In the genomic region with DNA sequence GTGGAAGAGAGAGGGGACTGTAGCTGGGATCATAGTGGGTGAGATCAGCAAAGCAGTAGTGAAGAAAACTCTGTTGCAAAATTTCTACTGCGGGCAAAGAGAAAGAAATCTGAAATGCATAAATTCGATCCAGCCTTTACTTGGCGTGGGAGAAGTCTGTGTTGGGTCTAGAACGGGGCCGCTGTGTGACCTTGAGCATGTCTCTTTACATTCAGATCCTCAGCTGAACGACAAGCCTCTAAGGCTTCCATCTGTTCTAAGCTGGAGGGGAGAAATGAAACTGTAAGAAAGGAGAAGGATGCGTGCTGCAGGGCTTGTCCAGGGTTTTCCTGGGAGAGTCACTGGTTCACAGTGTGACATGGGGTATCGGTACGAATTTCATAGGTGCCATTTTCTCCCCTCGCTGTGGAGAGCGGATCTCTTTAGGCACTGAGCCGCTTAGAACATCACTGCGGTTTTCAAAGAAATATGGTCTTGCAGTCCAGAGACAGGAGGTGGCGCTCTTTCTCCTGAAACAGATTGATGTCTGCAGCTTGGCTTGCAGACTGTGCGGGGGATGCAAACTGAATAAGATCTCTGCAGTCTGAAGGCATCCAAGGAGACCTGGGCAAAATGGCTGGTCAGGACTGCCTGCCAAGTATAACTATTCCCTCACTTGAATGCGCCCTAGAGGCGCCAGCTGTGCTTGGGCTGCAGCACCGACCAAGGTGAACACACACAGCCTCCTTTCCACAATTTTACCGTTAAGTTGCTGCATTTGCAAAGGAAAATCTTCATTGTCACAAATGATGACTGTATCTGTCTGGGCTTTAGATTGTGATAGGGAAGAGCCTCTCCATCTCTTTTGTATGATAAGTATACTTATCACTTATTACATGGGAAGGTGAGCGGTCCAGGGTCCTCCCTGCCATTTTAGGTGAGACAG, we compare ENCODE assay signal across 9 cellular contexts.
DNase-seq lines count a peak whose midpoint lies in the region; ATAC-seq, FAIRE-seq and TF ChIP-seq lines count a peak whose summit lies in the region.
"Had no signal": no experiment of that assay in that cellular context is flagged by ENCODE, and none has a peak within 500 bp of the region (broad histone marks: within the 10 kb centered on the region; RNA-seq: fewer than 3 reads in every experiment).

No MANE protein-coding gene starts in this region.

- peak overlapping the region; percentile 99 for H2AFZ ChIP-seq in Loucy (ENCODE audit: low read length)

- WGBS in gastroesophageal sphincter (ENCODE audit: low coverage in 1 of 2), 2 donors, result 36 to 50% methylated on average over 4 to 11 of the region's 20 CpGs
- 26 to 27% methylated on average over 20 of the region's 20 CpGs for WGBS in pancreas, 2 donors
- 29 to 33% methylated on average over 20 of the region's 20 CpGs for WGBS in tibial nerve, 2 donors

- no peak overlapping the region for H3K27ac ChIP-seq in gastroesophageal sphincter
- H3K27ac ChIP-seq in pancreas, result no peak overlapping the region
- no peak overlapping the region for H3K27ac ChIP-seq in tibial nerve

- TF ChIP-seq CTCF in Loucy (conservative IDR thresholded peaks at IDR 0.05; ENCODE audit: low read length), result peak; percentile 89
- TF ChIP-seq CTCF in gastroesophageal sphincter (IDR thresholded peaks at IDR 0.05), result peak; percentile 44 to 84 (median 80)
- peak; percentile 19 to 60 (median 44) for TF ChIP-seq CTCF in pancreas (IDR thresholded peaks at IDR 0.05)
- TF ChIP-seq CTCF in tibial nerve (IDR thresholded peaks at IDR 0.05), result peak; percentile 41 to 83 (median 67)

- H3K79me2 ChIP-seq in Loucy (ENCODE audit: insufficient read depth, low read length), result no peaks in the 10 kb centered on the region

- H3K9me3 ChIP-seq in Loucy (ENCODE audit: insufficient read depth, low read depth, low read length) (no peaks in the 10 kb centered on the region), gastroesophageal sphincter (no peaks in the 10 kb centered on the region), pancreas (no peaks in the 10 kb centered on the region), tibial nerve (no peaks in the 10 kb centered on the region)

- no peak for TF ChIP-seq EP300 in gastroesophageal sphincter (IDR thresholded peaks at IDR 0.05)
- TF ChIP-seq EP300 in tibial nerve (IDR thresholded peaks at IDR 0.05), result no peak

- intact Hi-C loops in pancreas (cut with DNase I), result loop anchor here in 2 of 3 donors (2.0 to 10.0 kb wide), 2 partner anchors 125 to 139 kb away; no protein-coding TSS in a partner anchor

- H3K36me3 ChIP-seq in Loucy (ENCODE audit: insufficient read depth, low read length) (no peaks in the 10 kb centered on the region), gastroesophageal sphincter (no peaks in the 10 kb centered on the region), pancreas (no peaks in the 10 kb centered on the region), tibial nerve (no peaks in the 10 kb centered on the region)

- H3K9ac ChIP-seq in Loucy (ENCODE audit: low read depth, low read length, poor library complexity, severe bottlenecking), result peak overlapping the region; percentile 44

- H3K27me3 ChIP-seq in Loucy (ENCODE audit: insufficient read depth, low read length, poor library complexity, severe bottlenecking) (no peaks in the 10 kb centered on the region), gastroesophageal sphincter (no peaks in the 10 kb centered on the region), pancreas (no peaks in the 10 kb centered on the region), tibial nerve (no peaks in the 10 kb centered on the region)

- FAIRE-seq in pancreas (lab: Jason Lieb, UNC), result no peak

- H3K4me1 ChIP-seq in Loucy (ENCODE audit: insufficient read depth, low read length, poor library complexity, severe bottlenecking) (peaks cover 21% of the 10 kb centered on the region), gastroesophageal sphincter (peaks cover 0 to 12% (median 2%) of the 10 kb centered on the region in 3 donors), pancreas (no peaks in the 10 kb centered on the region), tibial nerve (peaks cover 0 to 10% (median 0%) of the 10 kb centered on the region in 4 donors)

- no peaks in the 10 kb centered on the region for H3F3A ChIP-seq in Loucy (ENCODE audit: low read depth)

- H3K9me2 ChIP-seq in Loucy (replicated peaks; ENCODE audit: low read depth, low read length), result no peaks in the 10 kb centered on the region

- ATAC-seq in GM21619 (IDR thresholded peaks at IDR 0.05; ENCODE audit: unreplicated experiment) (peak; percentile 85), gastroesophageal sphincter (peak; percentile 74), pancreas (peak; percentile 73 to 97 (median 94))

- DNase-seq in DMS153 treated with DMSO at 0.1 percent for 48 hours (lab: John Stamatoyannopoulos, UW; ENCODE audit: unreplicated experiment) (peak; percentile 62), SIG-M5 treated with dmso at 0.1 percent for 504 hours (lab: John Stamatoyannopoulos, UW; ENCODE audit: unreplicated experiment) (peak; percentile 88), pancreas (peak in 5 of 6 donors; percentile 44 to 74 (median 60)), tibial nerve (ENCODE audit: low spot score in 2 of 2) (peak; percentile 43 to 84)
- peak; percentile 85 for DNase-seq in activated gamma-delta T cell treated with anti-CD3 and anti-CD28 coated beads, Interleukin-2, amount 50 U/mL, for 16 hours (ENCODE audit: low read depth)

- peak overlapping the region; percentile 86 for H3K4me2 ChIP-seq in Loucy (ENCODE audit: low read depth, low read length, poor library complexity, severe bottlenecking)

- TF ChIP-seq POLR2A in gastroesophageal sphincter (IDR thresholded peaks at IDR 0.05) (no peak), tibial nerve (IDR thresholded peaks at IDR 0.05) (no peak)

- no peaks in the 10 kb centered on the region for H4K20me1 ChIP-seq in Loucy (ENCODE audit: insufficient read depth, low read length, poor library complexity, severe bottlenecking)

- peak overlapping the region; percentile 67 for H3K4me3 ChIP-seq in Loucy (ENCODE audit: low read length, poor library complexity, severe bottlenecking)
- H3K4me3 ChIP-seq in gastroesophageal sphincter, result peak overlapping the region in 1 of 2 donors; percentile 9
- no peak overlapping the region for H3K4me3 ChIP-seq in pancreas
- H3K4me3 ChIP-seq in tibial nerve, result peak overlapping the region in 1 of 4 donors; percentile 6
- H3K4me3 ChIP-seq: skin epidermis had no signal
